ENCODE assay signal across 25 cellular contexts in genomic region chr20:22687676-22688360, GRCh38.
"Had no signal": no experiment of that assay in that cellular context is flagged by ENCODE, and none has a peak within 500 bp of the region (broad histone marks: within the 10 kb centered on the region; RNA-seq: fewer than 3 reads in every experiment).

No MANE protein-coding gene starts in this region.

- H3K27ac ChIP-seq: brain microvascular endothelial cell, cardiac muscle cell, VCaP had no signal

- H3K36me3 ChIP-seq: brain microvascular endothelial cell, cardiac muscle cell had no signal

- H3K27me3 ChIP-seq: brain microvascular endothelial cell had no signal

- H3K4me3 ChIP-seq: cardiac muscle cell had no signal

- DNase-seq: activated CD4-positive, alpha-beta memory T cell treated with anti-CD3 and anti-CD28 coated beads, Interleukin-2, amount 10 ng/mL, durations not matched to agents 7 days and 5 days; activated CD4-positive, alpha-beta T cell treated with anti-CD3 and anti-CD28 coated beads, Interleukin-2, amount 10 ng/mL, durations not matched to agents 7 days and 5 days; activated CD4-positive, CD25-positive, alpha-beta regulatory T cell; activated gamma-delta T cell treated with Interleukin-2 at 50 U/mL for 16 hours; activated naive CD4-positive, alpha-beta T cell treated with anti-CD3 and anti-CD28 coated beads, Interleukin-2, amount 10 ng/mL, durations not matched to agents 7 days and 5 days; activated naive CD8-positive, alpha-beta T cell treated with anti-CD3 and anti-CD28 coated beads for 36 hours; activated T-cell treated with anti-CD3 and anti-CD28 coated beads for 4 hours; activated T-cell treated with anti-CD3 and anti-CD28 coated beads, Interleukin-2, amount 50 U/mL, for 72 hours; brain microvascular endothelial cell; cerebellar nuclear complex; KG1; NCI-H1105 treated with DMSO at 0.1 percent for 48 hours; NCI-H146; NCI-H1930; NCI-H2171; NCI-H345; NCI-H510A; NCI-H526 treated with DMSO at 0.1 percent for 48 hours; NCI-H82; SIG-M5; T-cell; T-helper 2 cell; T1000 had no signal
